In the genomic region with DNA sequence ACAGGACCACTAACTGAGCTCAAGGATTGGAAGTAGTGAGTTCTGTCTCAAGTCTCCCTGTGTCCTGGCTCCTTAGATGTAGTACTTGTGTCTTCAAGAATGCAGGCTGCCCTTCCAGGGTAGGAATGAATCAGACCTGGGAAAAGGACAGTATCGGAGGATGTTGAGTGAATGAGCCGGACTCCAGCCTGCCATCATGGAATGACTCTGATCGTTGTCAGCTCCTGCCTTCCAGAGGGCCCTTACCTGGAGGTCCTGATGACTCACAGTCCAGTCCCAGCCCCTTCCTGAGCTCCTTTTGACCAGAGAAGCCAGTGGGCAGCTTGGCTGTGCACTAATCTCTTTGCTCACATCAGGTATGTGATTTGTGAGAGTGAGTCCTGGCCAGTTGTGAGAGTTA, we compare ENCODE assay signal across 24 cellular contexts.
"Had no signal": no experiment of that assay in that cellular context is flagged by ENCODE, and none has a peak within 500 bp of the region (broad histone marks: within the 10 kb centered on the region; RNA-seq: fewer than 3 reads in every experiment).

No MANE protein-coding gene starts in this region.

- H3K27me3 Mint-ChIP-seq: activated naive CD4-positive, alpha-beta T cell treated with anti-CD3 and anti-CD28 coated beads, Interleukin-2, amount 10 ng/mL, durations not matched to agents 7 days and 5 days had no signal

- H3K4me1 ChIP-seq: esophagus squamous epithelium had no signal

- H3K36me3 Mint-ChIP-seq: activated CD4-positive, alpha-beta memory T cell treated with anti-CD3 and anti-CD28 coated beads for 36 hours; activated naive CD4-positive, alpha-beta T cell treated with anti-CD3 and anti-CD28 coated beads, Interleukin-2, amount 10 ng/mL, durations not matched to agents 7 days and 5 days; activated naive CD4-positive, alpha-beta T cell treated with anti-CD3 and anti-CD28 coated beads, Interleukin-2, amount 50 U/mL, for 72 hours; activated naive CD8-positive, alpha-beta T cell treated with anti-CD3 and anti-CD28 coated beads, Interleukin-2, amount 10 ng/mL, durations not matched to agents 7 days and 5 days had no signal

- H3K27me3 ChIP-seq: brain microvascular endothelial cell, esophagus squamous epithelium had no signal

- H3K9me3 Mint-ChIP-seq: activated CD4-positive, alpha-beta memory T cell treated with anti-CD3 and anti-CD28 coated beads for 36 hours; activated CD4-positive, alpha-beta T cell treated with anti-CD3 and anti-CD28 coated beads, Interleukin-2, amount 10 ng/mL, durations not matched to agents 24 days and 14 days; activated naive CD4-positive, alpha-beta T cell treated with anti-CD3 and anti-CD28 coated beads, Interleukin-2, amount 10 ng/mL, durations not matched to agents 7 days and 5 days; activated naive CD4-positive, alpha-beta T cell treated with anti-CD3 and anti-CD28 coated beads, Interleukin-2, amount 50 U/mL, for 72 hours; activated naive CD8-positive, alpha-beta T cell treated with anti-CD3 and anti-CD28 coated beads, Interleukin-2, amount 10 ng/mL, durations not matched to agents 7 days and 5 days; activated T-cell treated with anti-CD3 and anti-CD28 coated beads, Interleukin-2, amount 50 U/mL, for 24 hours; activated T-cell treated with anti-CD3 and anti-CD28 coated beads, Interleukin-2, amount 50 U/mL, for 72 hours; central memory CD8-positive, alpha-beta T cell had no signal

- H3K27ac Mint-ChIP-seq: activated CD4-positive, alpha-beta memory T cell treated with anti-CD3 and anti-CD28 coated beads for 36 hours; activated CD4-positive, alpha-beta T cell treated with anti-CD3 and anti-CD28 coated beads for 36 hours; activated CD4-positive, alpha-beta T cell treated with anti-CD3 and anti-CD28 coated beads, Interleukin-2, amount 10 ng/mL, durations not matched to agents 24 days and 14 days; activated CD8-positive, alpha-beta T cell treated with anti-CD3 and anti-CD28 coated beads, Interleukin-2, amount 10 ng/mL, durations not matched to agents 7 days and 5 days; activated naive CD4-positive, alpha-beta T cell treated with anti-CD3 and anti-CD28 coated beads, Interleukin-2, amount 10 ng/mL, durations not matched to agents 7 days and 5 days; activated naive CD8-positive, alpha-beta T cell treated with anti-CD3 and anti-CD28 coated beads, Interleukin-2, amount 10 ng/mL, durations not matched to agents 7 days and 5 days; activated T-cell treated with anti-CD3 and anti-CD28 coated beads, Interleukin-2, amount 50 U/mL, for 24 hours; activated T-cell treated with anti-CD3 and anti-CD28 coated beads, Interleukin-2, amount 50 U/mL, for 72 hours had no signal

- H3K36me3 ChIP-seq: brain microvascular endothelial cell, esophagus squamous epithelium had no signal

- DNase-seq: activated CD4-positive, alpha-beta memory T cell treated with anti-CD3 and anti-CD28 coated beads for 36 hours; activated CD4-positive, alpha-beta T cell treated with anti-CD3 and anti-CD28 coated beads for 36 hours; activated CD4-positive, alpha-beta T cell treated with anti-CD3 and anti-CD28 coated beads, Interleukin-2, amount 10 ng/mL, durations not matched to agents 24 days and 14 days; activated CD4-positive, CD25-positive, alpha-beta regulatory T cell; activated CD4-positive, CD25-positive, alpha-beta regulatory T cell treated with anti-CD3 and anti-CD28 coated beads, Interleukin-2, amount 50 U/mL, for 72 hours; activated CD8-positive, alpha-beta memory T cell treated with anti-CD3 and anti-CD28 coated beads, Interleukin-2, amount 50 U/mL, for 48 hours; activated CD8-positive, alpha-beta T cell treated with anti-CD3 and anti-CD28 coated beads, Interleukin-2, amount 10 ng/mL, durations not matched to agents 7 days and 5 days; activated gamma-delta T cell; activated naive CD4-positive, alpha-beta T cell; activated naive CD4-positive, alpha-beta T cell treated with anti-CD3 and anti-CD28 coated beads, Interleukin-2, amount 10 ng/mL, durations not matched to agents 7 days and 5 days; activated naive CD8-positive, alpha-beta T cell treated with anti-CD3 and anti-CD28 coated beads, Interleukin-2, amount 10 ng/mL, durations not matched to agents 7 days and 5 days; activated T-cell treated with anti-CD3 and anti-CD28 coated beads for 4 hours; activated T-cell treated with anti-CD3 and anti-CD28 coated beads, Interleukin-2, amount 50 U/mL, for 24 hours; activated T-cell treated with anti-CD3 and anti-CD28 coated beads, Interleukin-2, amount 50 U/mL, for 72 hours; anterior cingulate cortex; brain microvascular endothelial cell; cortex of kidney; dermis blood vessel endothelial cell; effector CD8-positive, alpha-beta T cell; esophagus squamous epithelium; T-helper 2 cell had no signal

- H3K9me3 ChIP-seq: esophagus squamous epithelium had no signal

- H3K4me3 Mint-ChIP-seq: activated CD4-positive, alpha-beta memory T cell treated with anti-CD3 and anti-CD28 coated beads for 36 hours; activated CD4-positive, alpha-beta T cell treated with anti-CD3 and anti-CD28 coated beads for 36 hours; activated CD4-positive, alpha-beta T cell treated with anti-CD3 and anti-CD28 coated beads, Interleukin-2, amount 10 ng/mL, durations not matched to agents 24 days and 14 days; activated CD8-positive, alpha-beta T cell treated with anti-CD3 and anti-CD28 coated beads, Interleukin-2, amount 10 ng/mL, durations not matched to agents 7 days and 5 days; activated naive CD4-positive, alpha-beta T cell treated with anti-CD3 and anti-CD28 coated beads, Interleukin-2, amount 10 ng/mL, durations not matched to agents 7 days and 5 days; activated naive CD8-positive, alpha-beta T cell treated with anti-CD3 and anti-CD28 coated beads, Interleukin-2, amount 10 ng/mL, durations not matched to agents 7 days and 5 days; activated T-cell treated with anti-CD3 and anti-CD28 coated beads, Interleukin-2, amount 50 U/mL, for 24 hours; activated T-cell treated with anti-CD3 and anti-CD28 coated beads, Interleukin-2, amount 50 U/mL, for 72 hours; central memory CD8-positive, alpha-beta T cell had no signal

- H3K27ac ChIP-seq: brain microvascular endothelial cell, epithelial cell of prostate, esophagus squamous epithelium had no signal

- H3K4me3 ChIP-seq: esophagus squamous epithelium had no signal

- ATAC-seq: activated CD4-positive, alpha-beta T cell treated with anti-CD3 and anti-CD28 coated beads for 36 hours; activated CD8-positive, alpha-beta T cell treated with anti-CD3 and anti-CD28 coated beads, Interleukin-2, amount 10 ng/mL, durations not matched to agents 7 days and 5 days; activated naive CD4-positive, alpha-beta T cell treated with anti-CD3 and anti-CD28 coated beads, Interleukin-2, amount 50 U/mL, for 72 hours; activated T-cell treated with anti-CD3 and anti-CD28 coated beads, Interleukin-2, amount 50 U/mL, for 72 hours had no signal

- H3K4me1 Mint-ChIP-seq: activated CD4-positive, alpha-beta T cell treated with anti-CD3 and anti-CD28 coated beads for 36 hours; activated CD4-positive, alpha-beta T cell treated with anti-CD3 and anti-CD28 coated beads, Interleukin-2, amount 10 ng/mL, durations not matched to agents 24 days and 14 days; activated naive CD4-positive, alpha-beta T cell treated with anti-CD3 and anti-CD28 coated beads, Interleukin-2, amount 10 ng/mL, durations not matched to agents 7 days and 5 days; activated naive CD8-positive, alpha-beta T cell treated with anti-CD3 and anti-CD28 coated beads, Interleukin-2, amount 10 ng/mL, durations not matched to agents 7 days and 5 days; central memory CD8-positive, alpha-beta T cell had no signal
